25 cellular contexts compared by ENCODE assay signal in genomic region chr10:48284002-48284546, GRCh38. TPM values are rescaled to one million over a fixed set of nuclear protein-coding genes. Genes with fewer than 3 reads are reported as not detected.
"Had no signal": no experiment of that assay in that cellular context is flagged by ENCODE, and none has a peak within 500 bp of the region (broad histone marks: within the 10 kb centered on the region; RNA-seq: fewer than 3 reads in every experiment).

No MANE protein-coding gene starts in this region.

- DNase-seq: activated CD4-positive, alpha-beta T cell treated with anti-CD3 and anti-CD28 coated beads, Interleukin-2, amount 50 U/mL, for 48 hours; activated CD8-positive, alpha-beta memory T cell treated with anti-CD3 and anti-CD28 coated beads, Interleukin-2, amount 50 U/mL, for 48 hours; activated effector memory CD4-positive, alpha-beta T cell treated with anti-CD3 and anti-CD28 coated beads, Interleukin-2, amount 50 U/mL, for 16 hours; activated T-cell treated with anti-CD3 and anti-CD28 coated beads, Interleukin-2, amount 50 U/mL, for 72 hours; anterior cingulate cortex; body of pancreas; foreskin fibroblast; heart right ventricle; islet precursor cell; left colon; mesenchymal stem cell; mucosa of descending colon; nephron progenitor cell; pancreas; psoas muscle; right cardiac atrium; stimulated activated CD4-positive, alpha-beta T cell treated with anti-CD3 and anti-CD28 coated beads, Interleukin-4, amount 100 ng/mL, for 24 hours; substantia nigra; thyroid gland; upper lobe of right lung had no signal

- ATAC-seq: activated T-cell treated with anti-CD3 and anti-CD28 coated beads, Interleukin-2, amount 50 U/mL, for 72 hours; body of pancreas; heart right ventricle; left colon; mucosa of descending colon; pancreas; psoas muscle; right cardiac atrium; upper lobe of right lung had no signal

- H3K4me1 ChIP-seq: psoas muscle, upper lobe of right lung had no signal

- H3K27ac Mint-ChIP-seq: activated naive CD4-positive, alpha-beta T cell treated with anti-CD3 and anti-CD28 coated beads, Interleukin-2, amount 50 U/mL, for 24 hours; activated T-cell treated with anti-CD3 and anti-CD28 coated beads, Interleukin-2, amount 50 U/mL, for 72 hours; nephron progenitor cell; stimulated activated naive CD8-positive, alpha-beta T cell treated with anti-CD3 and anti-CD28 coated beads, Interleukin-15, Interleukin-2, amounts not matched to agents 100 ng/mL and 50 ng/mL, for 24 hours had no signal

- H3K36me3 Mint-ChIP-seq: activated naive CD4-positive, alpha-beta T cell treated with anti-CD3 and anti-CD28 coated beads, Interleukin-2, amount 50 U/mL, for 24 hours had no signal

- FAIRE-seq: pancreas had no signal

- H3K4me3 Mint-ChIP-seq: activated naive CD4-positive, alpha-beta T cell treated with anti-CD3 and anti-CD28 coated beads, Interleukin-2, amount 50 U/mL, for 24 hours; activated T-cell treated with anti-CD3 and anti-CD28 coated beads, Interleukin-2, amount 50 U/mL, for 72 hours; nephron progenitor cell; stimulated activated naive CD8-positive, alpha-beta T cell treated with anti-CD3 and anti-CD28 coated beads, Interleukin-15, Interleukin-2, amounts not matched to agents 100 ng/mL and 50 ng/mL, for 24 hours had no signal

- H3K36me3 ChIP-seq: cardiac muscle cell, heart right ventricle, pancreas, thyroid gland, upper lobe of right lung had no signal

- H3K9me3 ChIP-seq: body of pancreas, mucosa of descending colon, pancreas, psoas muscle, thyroid gland, upper lobe of right lung had no signal

- H3K4me3 ChIP-seq: body of pancreas, cardiac muscle cell, heart right ventricle, mucosa of descending colon, pancreas, psoas muscle, thyroid gland, upper lobe of right lung had no signal

- H3K27ac ChIP-seq: body of pancreas, cardiac muscle cell, heart right ventricle, pancreas, psoas muscle, thyroid gland, upper lobe of right lung had no signal

- H3K27me3 ChIP-seq: body of pancreas, cardiac muscle cell, pancreas, thyroid gland, upper lobe of right lung had no signal

RNA-seq across cellular contexts. Expression of gene FRMPD2, which starts 9.6 kb away (rescaled TPM):
- total RNA-seq: activated CD8-positive, alpha-beta memory T cell treated with anti-CD3 and anti-CD28 coated beads for 36 hours; activated T-cell treated with anti-CD3 and anti-CD28 coated beads, Interleukin-2, amount 50 U/mL, for 72 hours; body of pancreas; psoas muscle; T-helper 2 cell treated with Interferon-gamma antibody and Interleukin-4, amounts not matched to agents 100 ng/mL and 5 ng/mL, for 36 hours; upper lobe of right lung had no signal
- polyA plus RNA-seq: heart right ventricle had no signal
